17 cellular contexts compared by ENCODE assay signal in the genomic region with DNA sequence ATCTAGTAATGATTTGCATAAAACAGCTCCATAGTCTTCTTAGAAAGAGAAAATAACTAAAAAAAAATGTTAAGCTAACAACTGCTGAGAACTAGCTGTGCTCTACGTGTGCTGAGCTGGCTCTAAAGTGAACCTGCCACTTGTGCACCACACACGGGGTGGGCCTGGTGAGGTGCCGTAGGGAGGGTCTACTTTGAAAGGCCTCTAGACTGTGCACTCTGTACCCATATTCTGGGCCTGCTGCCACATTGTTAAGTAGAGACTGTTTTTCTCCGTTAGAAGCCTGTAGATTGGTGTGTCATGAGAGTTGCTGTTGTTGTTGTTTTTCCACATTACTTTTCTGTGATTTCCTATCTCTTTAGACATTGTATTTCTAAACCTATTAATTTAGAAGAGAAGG.
DNase-seq lines count a peak whose midpoint lies in the region; ATAC-seq and TF ChIP-seq lines count a peak whose summit lies in the region.
"Had no signal": no experiment of that assay in that cellular context is flagged by ENCODE, and none has a peak within 500 bp of the region (broad histone marks: within the 10 kb centered on the region; RNA-seq: fewer than 3 reads in every experiment).

No MANE protein-coding gene starts in this region.

- ATAC-seq in heart left ventricle (peak; percentile 47 to 80 (median 72)), left cardiac atrium (no peak), esophagus mucosa (peak; percentile 44), left ventricle myocardium superior (peak; percentile 80)
- ATAC-seq: A549, GM12878, HCT116 had no signal

- H3K4me1 ChIP-seq in heart left ventricle (peaks cover 0 to 41% (median 10%) of the 10 kb centered on the region in 12 donors), thyroid gland (peaks cover 7 to 10% of the 10 kb centered on the region in 2 donors)
- H3K4me1 ChIP-seq: A549 had no signal

- DNase-seq in heart left ventricle (no peak), left cardiac atrium (no peak), left ventricle myocardium superior (peak; percentile 31), thyroid gland (peak; percentile 75 to 78), GM13976 (ENCODE audit: low spot score) (no peak), NCI-H187 treated with DMSO at 0.1 percent for 48 hours (lab: John Stamatoyannopoulos, UW) (no peak), NCI-H1048 (lab: John Stamatoyannopoulos, UW) (no peak)
- DNase-seq: BE2C; CD4-positive, alpha-beta memory T cell; DMS79; GM23248; IMR-90 had no signal

- no peaks in the 10 kb centered on the region for H3K9me3 ChIP-seq in heart left ventricle
- H3K9me3 ChIP-seq in thyroid gland, result no peaks in the 10 kb centered on the region
- H3K9me3 ChIP-seq: A549, BE2C had no signal

- no peak overlapping the region for H3K4me3 ChIP-seq in heart left ventricle
- no peak overlapping the region for H3K4me3 ChIP-seq in thyroid gland (replicated peaks in 1 of 3)
- H3K4me3 ChIP-seq: A549, GM12878, GM23248 had no signal

- in situ Hi-C loops in GM13976 (cut with MboI; ENCODE audit: low sequenced_read_pairs, unreplicated experiment), result no loop called here

- H3K36me3 ChIP-seq in heart left ventricle (peaks cover 0 to 78% (median 51%) of the 10 kb centered on the region in 9 donors), thyroid gland (no peaks in the 10 kb centered on the region)
- H3K36me3 ChIP-seq: BE2C had no signal

- TF ChIP-seq CTCF in heart left ventricle (IDR thresholded peaks at IDR 0.05) (no peak), thyroid gland (IDR thresholded peaks at IDR 0.05) (no peak), GM13976 (IDR thresholded peaks at IDR 0.05; ENCODE audit: borderline replicate concordance, control extremely low read depth, extremely low read depth, insufficient read depth, missing control alignments) (no peak)

- H3K27ac ChIP-seq in heart left ventricle (peak overlapping the region in 1 of 12 donors; percentile 7), thyroid gland (no peak overlapping the region)
- H3K27ac ChIP-seq: A549, C4-2B, GM23248 had no signal

- TF ChIP-seq POLR2A in heart left ventricle (IDR thresholded peaks at IDR 0.05) (no peak), thyroid gland (IDR thresholded peaks at IDR 0.05) (no peak)

- WGBS in heart left ventricle, 4 donors, result 55 to 61% (median 58%) methylated on average over 4 of the region's 4 CpGs
- 26 to 40% methylated on average over 4 of the region's 4 CpGs for WGBS in thyroid gland, 2 donors

- no peaks in the 10 kb centered on the region for H3K27me3 ChIP-seq in heart left ventricle
- H3K27me3 ChIP-seq in thyroid gland, result no peaks in the 10 kb centered on the region
- H3K27me3 ChIP-seq: BE2C had no signal

- intact Hi-C loops in heart left ventricle (cut with DNase I), result loop anchor here in 2 of 10 donors (5.0 to 10.0 kb wide), 2 partner anchors 98 to 100 kb away; no protein-coding TSS in a partner anchor
- intact Hi-C loops in left cardiac atrium (cut with DNase I), result no loop called here
- intact Hi-C loops in left ventricle myocardium superior (cut with micrococcal nuclease), result no loop called here
- intact Hi-C loops in thyroid gland (cut with DNase I), result no loop called here

Comparison
In these comparisons a context has a peak if more than half of its experiments do, and no peak if none do; other contexts are left out.
1. ATAC-seq: peak in heart left ventricle (4 of 4), esophagus mucosa (single experiment) and left ventricle myocardium superior (single experiment); none in left cardiac atrium (0 of 2).
2. DNase-seq: peak in left ventricle myocardium superior (single experiment) and thyroid gland (2 of 2); none in heart left ventricle (0 of 5), left cardiac atrium (single experiment), GM13976 (single experiment), NCI-H187 treated with DMSO at 0.1 percent for 48 hours (single experiment) and NCI-H1048 (single experiment).